Comparison of ENCODE assay signal across 24 cellular contexts in genomic region chr6:82690283-82690682, GRCh38.
DNase-seq lines count a peak whose midpoint lies in the region; ATAC-seq and TF ChIP-seq lines count a peak whose summit lies in the region.
"Had no signal": no experiment of that assay in that cellular context is flagged by ENCODE, and none has a peak within 500 bp of the region (broad histone marks: within the 10 kb centered on the region; RNA-seq: fewer than 3 reads in every experiment).

No MANE protein-coding gene starts in this region.

- H3K4me1 ChIP-seq in A673 (ENCODE audit: insufficient read depth, low read length, poor library complexity, severe bottlenecking) (peaks cover 64% of the 10 kb centered on the region), colonic mucosa (no peaks in the 10 kb centered on the region), mucosa of descending colon (ENCODE audit: low read depth) (peaks cover 6% of the 10 kb centered on the region), esophagus squamous epithelium (peaks cover 0 to 6% (median 0%) of the 10 kb centered on the region in 3 donors)
- H3K4me1 ChIP-seq: A549, BE2C, BLaER1 had no signal

- H3K27ac ChIP-seq in A673 (ENCODE audit: low read depth, low read length, poor library complexity, severe bottlenecking): peak overlapping the region; percentile 96
- H3K27ac ChIP-seq in colonic mucosa: no peak overlapping the region
- no peak overlapping the region for H3K27ac ChIP-seq in esophagus squamous epithelium
- H3K27ac ChIP-seq: 22Rv1, A549, BLaER1 had no signal

- DNase-seq in A673 (ENCODE audit: low spot score): peak; percentile 30
- DNase-seq in colonic mucosa: peak; percentile 25
- DNase-seq in mucosa of descending colon: peak in 1 of 3 donors; percentile 24
- DNase-seq in NCI-H1694 treated with DMSO at 0.1 percent for 48 hours (lab: John Stamatoyannopoulos, UW): no peak
- no peak for DNase-seq in esophagus squamous epithelium (lab: John Stamatoyannopoulos, UW)
- DNase-seq: ACHN; BE2C; C1 segment of cervical spinal cord; CD4-positive, alpha-beta memory T cell; CD4-positive, CD25-positive, alpha-beta regulatory T cell; CD8-positive, alpha-beta memory T cell; COR-L47; DMS 273 treated with DMSO at 0.1 percent for 48 hours; DMS153; DMS53; DMS79; DND-41; EL; GDM1 had no signal

- no peak for TF ChIP-seq POLR2A in esophagus squamous epithelium (IDR thresholded peaks at IDR 0.05)

- H3K9ac ChIP-seq in colonic mucosa (ENCODE audit: low read depth in 2 of 2, low read length in 2 of 2): no peak overlapping the region
- H3K9ac ChIP-seq: BLaER1 had no signal

- H3K36me3 ChIP-seq in A673 (ENCODE audit: insufficient read depth, low read length, poor library complexity, severe bottlenecking): no peaks in the 10 kb centered on the region
- H3K36me3 ChIP-seq in colonic mucosa: no peaks in the 10 kb centered on the region
- no peaks in the 10 kb centered on the region for H3K36me3 ChIP-seq in mucosa of descending colon (ENCODE audit: low read depth)
- no peaks in the 10 kb centered on the region for H3K36me3 ChIP-seq in esophagus squamous epithelium
- H3K36me3 ChIP-seq: BE2C, BLaER1 had no signal

- BruUV-seq in A673 (replicated peaks; lab: Mats Ljungman, UMichigan): no TSS peak

- CTCF ChIA-PET in A673 (lab: Charles Lee): interaction anchor here (0.6 to 1.4 kb wide), 3 partner anchors 347 to 375 kb away, joined by 4 read pairs; partner anchors contain the start of gene UBE3D

- TF ChIP-seq CTCF in A673 (conservative IDR thresholded peaks at IDR 0.05; ENCODE audit: low read depth, low read length) (no peak), colonic mucosa (IDR thresholded peaks at IDR 0.05) (no peak), mucosa of descending colon (IDR thresholded peaks at IDR 0.05) (no peak), esophagus squamous epithelium (IDR thresholded peaks at IDR 0.05) (no peak)

- ATAC-seq in mucosa of descending colon (peak; percentile 78), HG03520 (IDR thresholded peaks at IDR 0.05; ENCODE audit: unreplicated experiment) (no peak)
- ATAC-seq: A549, GM12878 had no signal

- H3K9me3 ChIP-seq in A673 (ENCODE audit: low read depth, low read length, poor library complexity, severe bottlenecking) (no peaks in the 10 kb centered on the region), colonic mucosa (no peaks in the 10 kb centered on the region), mucosa of descending colon (no peaks in the 10 kb centered on the region), esophagus squamous epithelium (no peaks in the 10 kb centered on the region)
- H3K9me3 ChIP-seq: A549, BE2C, BLaER1 had no signal

- POLR2A ChIA-PET in A673 (lab: Charles Lee; ENCODE audit: low non-redundant PET): interaction anchor here (0.6 kb wide), 1 partner anchor 12 kb away, joined by 3 read pairs; no protein-coding TSS in a partner anchor

- H3K4me3 ChIP-seq in A673 (ENCODE audit: low read depth, low read length, poor library complexity, severe bottlenecking) (no peak overlapping the region), colonic mucosa (no peak overlapping the region), mucosa of descending colon (no peak overlapping the region), esophagus squamous epithelium (no peak overlapping the region)
- H3K4me3 ChIP-seq: A549, BLaER1, GM12878 had no signal

- WGBS in esophagus squamous epithelium, 2 donors: 82 to 85% methylated on average over 6 of the region's 6 CpGs

- intact Hi-C loops in A673 (cut with micrococcal nuclease; ENCODE audit: unreplicated experiment): loop anchor here (1.0 kb wide), 1 partner anchor 365 kb away; no protein-coding TSS in a partner anchor
- intact Hi-C loops in colonic mucosa (cut with DNase I): no loop called here
- intact Hi-C loops in mucosa of descending colon (cut with DNase I, micrococcal nuclease): no loop called here
- intact Hi-C loops in esophagus squamous epithelium (cut with DNase I): no loop called here

- no peaks in the 10 kb centered on the region for H3K27me3 ChIP-seq in A673 (replicated peaks; ENCODE audit: insufficient read depth, low read depth, low read length, poor library complexity)
- no peaks in the 10 kb centered on the region for H3K27me3 ChIP-seq in colonic mucosa
- H3K27me3 ChIP-seq in esophagus squamous epithelium: no peaks in the 10 kb centered on the region
- H3K27me3 ChIP-seq: BLaER1 had no signal

Comparison
In these comparisons a context has a peak if more than half of its experiments do, and no peak if none do; other contexts are left out.
1. DNase-seq: peak in A673 (single experiment) and colonic mucosa (single experiment); none in NCI-H1694 treated with DMSO at 0.1 percent for 48 hours (single experiment) and esophagus squamous epithelium (single experiment).